1 cellular context compared by ENCODE assay signal in the genomic region with DNA sequence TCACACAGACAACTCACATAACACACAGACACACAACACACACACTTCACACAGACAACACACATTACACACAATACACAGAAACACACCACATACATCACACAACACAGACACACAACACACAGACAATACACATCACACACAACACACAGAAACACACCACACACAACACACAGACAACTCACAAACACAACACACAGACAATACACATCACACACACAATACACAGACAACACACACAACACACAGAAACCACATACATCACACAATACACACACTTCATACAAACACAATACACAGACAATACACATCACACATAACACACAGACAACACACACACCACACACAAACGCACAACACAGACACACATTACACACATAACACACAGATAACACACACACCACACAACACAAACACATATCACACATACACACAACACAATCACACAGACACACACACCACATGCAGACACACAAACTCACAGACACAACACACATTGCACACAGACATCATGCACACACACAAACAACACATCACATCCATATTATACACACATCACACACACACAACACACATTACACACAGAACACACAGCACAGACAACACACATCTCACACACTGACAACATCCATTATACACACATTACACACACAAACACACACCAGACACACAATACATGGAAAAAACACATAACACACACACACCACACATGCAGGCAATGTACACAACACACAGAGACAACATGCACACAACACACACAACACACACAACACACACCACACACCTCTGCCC.
TF ChIP-seq lines count a peak whose summit lies in the region.

No MANE protein-coding gene starts in this region.

TF ChIP-seq in HEK293, 187 proteins besides CTCF, POLR2A, EP300 and RAD21 (continued from another document and continues in another):
- TF ChIP-seq, protein P1, sequence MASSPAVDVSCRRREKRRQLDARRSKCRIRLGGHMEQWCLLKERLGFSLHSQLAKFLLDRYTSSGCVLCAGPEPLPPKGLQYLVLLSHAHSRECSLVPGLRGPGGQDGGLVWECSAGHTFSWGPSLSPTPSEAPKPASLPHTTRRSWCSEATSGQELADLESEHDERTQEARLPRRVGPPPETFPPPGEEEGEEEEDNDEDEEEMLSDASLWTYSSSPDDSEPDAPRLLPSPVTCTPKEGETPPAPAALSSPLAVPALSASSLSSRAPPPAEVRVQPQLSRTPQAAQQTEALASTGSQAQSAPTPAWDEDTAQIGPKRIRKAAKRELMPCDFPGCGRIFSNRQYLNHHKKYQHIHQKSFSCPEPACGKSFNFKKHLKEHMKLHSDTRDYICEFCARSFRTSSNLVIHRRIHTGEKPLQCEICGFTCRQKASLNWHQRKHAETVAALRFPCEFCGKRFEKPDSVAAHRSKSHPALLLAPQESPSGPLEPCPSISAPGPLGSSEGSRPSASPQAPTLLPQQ (tag by site-specific recombination; IDR thresholded peaks at IDR 0.05) = no peak
- TF ChIP-seq ZNF837 (tag by site-specific recombination; IDR thresholded peaks at IDR 0.05) (peak; percentile 18; the same call in 1 of the 2 replicates), ZFP41 (tag by site-specific recombination; IDR thresholded peaks at IDR 0.05; ENCODE audit: borderline replicate concordance) (no peak), GLIS1 (tag by site-specific recombination; IDR thresholded peaks at IDR 0.05) (no peak; the same call in 1 of the 2 replicates), ZNF394 (tag by site-specific recombination; IDR thresholded peaks at IDR 0.05; ENCODE audit: borderline replicate concordance) (no peak), ZNF544 (tag by site-specific recombination; IDR thresholded peaks at IDR 0.05) (peak; percentile 44; the same call in 1 of the 2 replicates), ZNF266 (tag by site-specific recombination; IDR thresholded peaks at IDR 0.05; ENCODE audit: low read depth) (peak; percentile 6; the same call in 1 of the 2 replicates), BCL11A (tag by site-specific recombination; IDR thresholded peaks at IDR 0.05; ENCODE audit: low read depth) (no peak), ZNF2 (tag by site-specific recombination; IDR thresholded peaks at IDR 0.05) (peak; percentile 82; the same call in 1 of the 2 replicates), ZNF76 (tag by site-specific recombination; IDR thresholded peaks at IDR 0.05; ENCODE audit: borderline replicate concordance, low read depth) (peak; percentile 12; the same call in 1 of the 2 replicates), ZNF311 (tag by site-specific recombination; IDR thresholded peaks at IDR 0.05; ENCODE audit: borderline replicate concordance) (no peak), GLI4 (tag by site-specific recombination; IDR thresholded peaks at IDR 0.05) (no peak), ZBTB7A (tag by site-specific recombination; IDR thresholded peaks at IDR 0.05; ENCODE audit: low read depth) (peak; percentile 8; the same call in 1 of the 2 replicates), ZNF391 (tag by site-specific recombination; IDR thresholded peaks at IDR 0.05; ENCODE audit: borderline replicate concordance, low read depth) (peak; percentile 20), ZNF175 (tag by site-specific recombination; IDR thresholded peaks at IDR 0.05) (peak; percentile 27; the same call in 1 of the 2 replicates), SALL2 (tag by site-specific recombination; IDR thresholded peaks at IDR 0.05; ENCODE audit: borderline replicate concordance) (peak; percentile 66; the same call in 1 of the 2 replicates), ZNF112 (tag by site-specific recombination; IDR thresholded peaks at IDR 0.05) (no peak), ZNF707 (tag by site-specific recombination; IDR thresholded peaks at IDR 0.05) (peak; percentile 73), ZSCAN16 (tag by site-specific recombination; IDR thresholded peaks at IDR 0.05) (peak; percentile 62; the same call in 1 of the 2 replicates), ZNF768 (tag by site-specific recombination; IDR thresholded peaks at IDR 0.05) (no peak), ZNF555 (tag by site-specific recombination; conservative IDR thresholded peaks at IDR 0.05) (no peak), ZNF248 (tag by site-specific recombination; IDR thresholded peaks at IDR 0.05) (no peak), ZNF521 (tag by site-specific recombination; IDR thresholded peaks at IDR 0.05) (no peak), ZXDB (tag by site-specific recombination; IDR thresholded peaks at IDR 0.05) (no peak), ZNF10 (tag by site-specific recombination; IDR thresholded peaks at IDR 0.05) (no peak), OVOL3 (tag by site-specific recombination; IDR thresholded peaks at IDR 0.05) (no peak), ZNF785 (tag by site-specific recombination; IDR thresholded peaks at IDR 0.05) (peak; percentile 80; the same call in 1 of the 2 replicates), ZNF426 (tag by site-specific recombination; IDR thresholded peaks at IDR 0.05) (no peak), SCRT1 (tag by site-specific recombination; IDR thresholded peaks at IDR 0.05; ENCODE audit: borderline replicate concordance) (peak; percentile 70; the same call in 1 of the 2 replicates)
- TF ChIP-seq, protein P2, sequence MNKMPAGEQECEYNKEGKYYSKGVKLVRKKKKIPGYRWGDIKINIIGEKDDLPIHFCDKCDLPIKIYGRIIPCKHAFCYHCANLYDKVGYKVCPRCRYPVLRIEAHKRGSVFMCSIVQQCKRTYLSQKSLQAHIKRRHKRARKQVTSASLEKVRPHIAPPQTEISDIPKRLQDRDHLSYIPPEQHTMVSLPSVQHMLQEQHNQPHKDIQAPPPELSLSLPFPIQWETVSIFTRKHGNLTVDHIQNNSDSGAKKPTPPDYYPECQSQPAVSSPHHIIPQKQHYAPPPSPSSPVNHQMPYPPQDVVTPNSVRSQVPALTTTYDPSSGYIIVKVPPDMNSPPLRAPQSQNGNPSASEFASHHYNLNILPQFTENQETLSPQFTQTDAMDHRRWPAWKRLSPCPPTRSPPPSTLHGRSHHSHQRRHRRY (tag by site-specific recombination; IDR thresholded peaks at IDR 0.05) = peak; percentile 58; the same call in 1 of the 2 replicates
- TF ChIP-seq, protein P3, sequence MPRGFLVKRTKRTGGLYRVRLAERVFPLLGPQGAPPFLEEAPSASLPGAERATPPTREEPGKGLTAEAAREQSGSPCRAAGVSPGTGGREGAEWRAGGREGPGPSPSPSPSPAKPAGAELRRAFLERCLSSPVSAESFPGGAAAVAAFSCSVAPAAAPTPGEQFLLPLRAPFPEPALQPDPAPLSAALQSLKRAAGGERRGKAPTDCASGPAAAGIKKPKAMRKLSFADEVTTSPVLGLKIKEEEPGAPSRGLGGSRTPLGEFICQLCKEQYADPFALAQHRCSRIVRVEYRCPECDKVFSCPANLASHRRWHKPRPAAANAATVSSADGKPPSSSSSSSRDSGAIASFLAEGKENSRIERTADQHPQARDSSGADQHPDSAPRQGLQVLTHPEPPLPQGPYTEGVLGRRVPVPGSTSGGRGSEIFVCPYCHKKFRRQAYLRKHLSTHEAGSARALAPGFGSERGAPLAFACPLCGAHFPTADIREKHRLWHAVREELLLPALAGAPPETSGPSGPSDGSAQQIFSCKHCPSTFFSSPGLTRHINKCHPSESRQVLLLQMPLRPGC (tag by site-specific recombination; IDR thresholded peaks at IDR 0.05) = peak; percentile 58
- TF ChIP-seq, protein P4, sequence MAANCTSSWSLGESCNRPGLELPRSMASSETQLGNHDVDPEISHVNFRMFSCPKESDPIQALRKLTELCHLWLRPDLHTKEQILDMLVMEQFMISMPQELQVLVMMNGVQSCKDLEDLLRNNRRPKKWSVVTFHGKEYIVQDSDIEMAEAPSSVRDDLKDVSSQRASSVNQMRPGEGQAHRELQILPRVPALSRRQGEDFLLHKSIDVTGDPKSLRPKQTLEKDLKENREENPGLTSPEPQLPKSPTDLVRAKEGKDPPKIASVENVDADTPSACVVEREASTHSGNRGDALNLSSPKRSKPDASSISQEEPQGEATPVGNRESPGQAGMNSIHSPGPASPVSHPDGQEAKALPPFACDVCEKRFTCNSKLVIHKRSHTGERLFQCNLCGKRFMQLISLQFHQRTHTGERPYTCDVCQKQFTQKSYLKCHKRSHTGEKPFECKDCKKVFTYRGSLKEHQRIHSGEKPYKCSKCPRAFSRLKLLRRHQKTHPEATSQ (tag by site-specific recombination; IDR thresholded peaks at IDR 0.05) = peak; percentile 14
- TF ChIP-seq, protein P5, sequence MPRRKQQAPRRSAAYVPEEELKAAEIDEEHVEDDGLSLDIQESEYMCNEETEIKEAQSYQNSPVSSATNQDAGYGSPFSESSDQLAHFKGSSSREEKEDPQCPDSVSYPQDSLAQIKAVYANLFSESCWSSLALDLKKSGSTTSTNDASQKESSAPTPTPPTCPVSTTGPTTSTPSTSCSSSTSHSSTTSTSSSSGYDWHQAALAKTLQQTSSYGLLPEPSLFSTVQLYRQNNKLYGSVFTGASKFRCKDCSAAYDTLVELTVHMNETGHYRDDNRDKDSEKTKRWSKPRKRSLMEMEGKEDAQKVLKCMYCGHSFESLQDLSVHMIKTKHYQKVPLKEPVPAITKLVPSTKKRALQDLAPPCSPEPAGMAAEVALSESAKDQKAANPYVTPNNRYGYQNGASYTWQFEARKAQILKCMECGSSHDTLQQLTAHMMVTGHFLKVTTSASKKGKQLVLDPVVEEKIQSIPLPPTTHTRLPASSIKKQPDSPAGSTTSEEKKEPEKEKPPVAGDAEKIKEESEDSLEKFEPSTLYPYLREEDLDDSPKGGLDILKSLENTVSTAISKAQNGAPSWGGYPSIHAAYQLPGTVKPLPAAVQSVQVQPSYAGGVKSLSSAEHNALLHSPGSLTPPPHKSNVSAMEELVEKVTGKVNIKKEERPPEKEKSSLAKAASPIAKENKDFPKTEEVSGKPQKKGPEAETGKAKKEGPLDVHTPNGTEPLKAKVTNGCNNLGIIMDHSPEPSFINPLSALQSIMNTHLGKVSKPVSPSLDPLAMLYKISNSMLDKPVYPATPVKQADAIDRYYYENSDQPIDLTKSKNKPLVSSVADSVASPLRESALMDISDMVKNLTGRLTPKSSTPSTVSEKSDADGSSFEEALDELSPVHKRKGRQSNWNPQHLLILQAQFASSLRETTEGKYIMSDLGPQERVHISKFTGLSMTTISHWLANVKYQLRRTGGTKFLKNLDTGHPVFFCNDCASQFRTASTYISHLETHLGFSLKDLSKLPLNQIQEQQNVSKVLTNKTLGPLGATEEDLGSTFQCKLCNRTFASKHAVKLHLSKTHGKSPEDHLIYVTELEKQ (tag by site-specific recombination; IDR thresholded peaks at IDR 0.05; ENCODE audit: borderline replicate concordance) = no peak
- TF ChIP-seq, protein P6, sequence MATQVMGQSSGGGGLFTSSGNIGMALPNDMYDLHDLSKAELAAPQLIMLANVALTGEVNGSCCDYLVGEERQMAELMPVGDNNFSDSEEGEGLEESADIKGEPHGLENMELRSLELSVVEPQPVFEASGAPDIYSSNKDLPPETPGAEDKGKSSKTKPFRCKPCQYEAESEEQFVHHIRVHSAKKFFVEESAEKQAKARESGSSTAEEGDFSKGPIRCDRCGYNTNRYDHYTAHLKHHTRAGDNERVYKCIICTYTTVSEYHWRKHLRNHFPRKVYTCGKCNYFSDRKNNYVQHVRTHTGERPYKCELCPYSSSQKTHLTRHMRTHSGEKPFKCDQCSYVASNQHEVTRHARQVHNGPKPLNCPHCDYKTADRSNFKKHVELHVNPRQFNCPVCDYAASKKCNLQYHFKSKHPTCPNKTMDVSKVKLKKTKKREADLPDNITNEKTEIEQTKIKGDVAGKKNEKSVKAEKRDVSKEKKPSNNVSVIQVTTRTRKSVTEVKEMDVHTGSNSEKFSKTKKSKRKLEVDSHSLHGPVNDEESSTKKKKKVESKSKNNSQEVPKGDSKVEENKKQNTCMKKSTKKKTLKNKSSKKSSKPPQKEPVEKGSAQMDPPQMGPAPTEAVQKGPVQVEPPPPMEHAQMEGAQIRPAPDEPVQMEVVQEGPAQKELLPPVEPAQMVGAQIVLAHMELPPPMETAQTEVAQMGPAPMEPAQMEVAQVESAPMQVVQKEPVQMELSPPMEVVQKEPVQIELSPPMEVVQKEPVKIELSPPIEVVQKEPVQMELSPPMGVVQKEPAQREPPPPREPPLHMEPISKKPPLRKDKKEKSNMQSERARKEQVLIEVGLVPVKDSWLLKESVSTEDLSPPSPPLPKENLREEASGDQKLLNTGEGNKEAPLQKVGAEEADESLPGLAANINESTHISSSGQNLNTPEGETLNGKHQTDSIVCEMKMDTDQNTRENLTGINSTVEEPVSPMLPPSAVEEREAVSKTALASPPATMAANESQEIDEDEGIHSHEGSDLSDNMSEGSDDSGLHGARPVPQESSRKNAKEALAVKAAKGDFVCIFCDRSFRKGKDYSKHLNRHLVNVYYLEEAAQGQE (tag by site-specific recombination; IDR thresholded peaks at IDR 0.05) = no peak
- TF ChIP-seq, protein P7, sequence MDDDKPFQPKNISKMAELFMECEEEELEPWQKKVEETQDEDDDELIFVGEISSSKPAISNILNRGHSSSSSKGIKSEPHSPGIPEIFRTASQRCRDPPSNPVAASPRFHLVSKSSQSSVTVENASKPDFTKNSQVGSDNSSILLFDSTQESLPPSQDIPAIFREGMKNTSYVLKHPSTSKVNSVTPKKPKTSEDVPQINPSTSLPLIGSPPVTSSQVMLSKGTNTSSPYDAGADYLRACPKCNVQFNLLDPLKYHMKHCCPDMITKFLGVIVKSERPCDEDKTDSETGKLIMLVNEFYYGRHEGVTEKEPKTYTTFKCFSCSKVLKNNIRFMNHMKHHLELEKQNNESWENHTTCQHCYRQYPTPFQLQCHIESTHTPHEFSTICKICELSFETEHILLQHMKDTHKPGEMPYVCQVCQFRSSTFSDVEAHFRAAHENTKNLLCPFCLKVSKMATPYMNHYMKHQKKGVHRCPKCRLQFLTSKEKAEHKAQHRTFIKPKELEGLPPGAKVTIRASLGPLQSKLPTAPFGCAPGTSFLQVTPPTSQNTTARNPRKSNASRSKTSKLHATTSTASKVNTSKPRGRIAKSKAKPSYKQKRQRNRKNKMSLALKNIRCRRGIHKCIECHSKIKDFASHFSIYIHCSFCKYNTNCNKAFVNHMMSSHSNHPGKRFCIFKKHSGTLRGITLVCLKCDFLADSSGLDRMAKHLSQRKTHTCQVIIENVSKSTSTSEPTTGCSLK (tag by site-specific recombination; IDR thresholded peaks at IDR 0.05) = 0 out of 2 replicates have a peak, but pooled peaks have one; percentile 40
- TF ChIP-seq, protein P8, sequence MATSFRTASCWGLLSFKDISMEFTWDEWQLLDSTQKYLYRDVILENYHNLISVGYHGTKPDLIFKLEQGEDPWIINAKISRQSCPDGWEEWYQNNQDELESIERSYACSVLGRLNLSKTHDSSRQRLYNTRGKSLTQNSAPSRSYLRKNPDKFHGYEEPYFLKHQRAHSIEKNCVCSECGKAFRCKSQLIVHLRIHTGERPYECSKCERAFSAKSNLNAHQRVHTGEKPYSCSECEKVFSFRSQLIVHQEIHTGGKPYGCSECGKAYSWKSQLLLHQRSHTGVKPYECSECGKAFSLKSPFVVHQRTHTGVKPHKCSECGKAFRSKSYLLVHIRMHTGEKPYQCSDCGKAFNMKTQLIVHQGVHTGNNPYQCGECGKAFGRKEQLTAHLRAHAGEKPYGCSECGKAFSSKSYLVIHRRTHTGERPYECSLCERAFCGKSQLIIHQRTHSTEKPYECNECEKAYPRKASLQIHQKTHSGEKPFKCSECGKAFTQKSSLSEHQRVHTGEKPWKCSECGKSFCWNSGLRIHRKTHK (tag by site-specific recombination; IDR thresholded peaks at IDR 0.05) = no peak
- TF ChIP-seq, protein P9, sequence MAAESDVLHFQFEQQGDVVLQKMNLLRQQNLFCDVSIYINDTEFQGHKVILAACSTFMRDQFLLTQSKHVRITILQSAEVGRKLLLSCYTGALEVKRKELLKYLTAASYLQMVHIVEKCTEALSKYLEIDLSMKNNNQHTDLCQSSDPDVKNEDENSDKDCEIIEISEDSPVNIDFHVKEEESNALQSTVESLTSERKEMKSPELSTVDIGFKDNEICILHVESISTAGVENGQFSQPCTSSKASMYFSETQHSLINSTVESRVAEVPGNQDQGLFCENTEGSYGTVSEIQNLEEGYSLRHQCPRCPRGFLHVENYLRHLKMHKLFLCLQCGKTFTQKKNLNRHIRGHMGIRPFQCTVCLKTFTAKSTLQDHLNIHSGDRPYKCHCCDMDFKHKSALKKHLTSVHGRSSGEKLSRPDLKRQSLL (tag by site-specific recombination; IDR thresholded peaks at IDR 0.05) = no peak; the same call in 1 of the 2 replicates
